8 cellular contexts compared by ENCODE assay signal in genomic region chr6:41733707-41734665, GRCh38. TPM values are rescaled to one million over a fixed set of nuclear protein-coding genes. Genes with fewer than 3 reads are reported as not detected.
DNase-seq lines count a peak whose midpoint lies in the region; ATAC-seq and TF ChIP-seq lines count a peak whose summit lies in the region.

No MANE protein-coding gene starts in this region.

- H3K4me3 ChIP-seq in GM06990 (replicated peaks; ENCODE audit: low read depth, low read length): peak overlapping the region; percentile 78
- peak overlapping the region; percentile 58 to 76 for H3K4me3 ChIP-seq in HCT116 (replicated peaks in 1 of 2; ENCODE audit: low read depth in 1 of 2, low read length in 2 of 2)
- peak overlapping the region; percentile 55 for H3K4me3 ChIP-seq in astrocyte of the cerebellum (ENCODE audit: low read depth, low read length)
- peak overlapping the region; percentile 99 for H3K4me3 ChIP-seq in hepatocyte

- POLR2A ChIA-PET in HCT116 (lab: Charles Lee): interaction anchor here (0.6 to 0.8 kb wide), 2 partner anchors 8 to 125 kb away, joined by 3 read pairs; no protein-coding TSS in a partner anchor

- peak overlapping the region; percentile 92 for H3K27ac Mint-ChIP-seq in T-helper 17 cell

- peak overlapping the region; percentile 87 for H3K4me3 Mint-ChIP-seq in T-helper 17 cell

- TF ChIP-seq CTCF in GM06990 (IDR thresholded peaks at IDR 0.05; ENCODE audit: insufficient read depth, low read length, poor library complexity, severe bottlenecking) (no peak), HCT116 (IDR thresholded peaks at IDR 0.05 in 2 of 3, conservative IDR thresholded peaks at IDR 0.05 in 1 of 3; ENCODE audit: borderline replicate concordance in 1 of 3, insufficient read depth in 1 of 3, low read depth in 2 of 3, low read length in 2 of 3) (no peak), astrocyte of the cerebellum (IDR thresholded peaks at IDR 0.05; ENCODE audit: low read depth, low read length, missing control alignments) (no peak), hepatocyte (IDR thresholded peaks at IDR 0.05; ENCODE audit: poor library complexity) (no peak)

- H3K4me2 ChIP-seq in HCT116 (ENCODE audit: low read length): peak overlapping the region; percentile 98
- peak overlapping the region; percentile 95 for H3K4me2 ChIP-seq in hepatocyte

- in situ Hi-C loops in astrocyte of the cerebellum (cut with HindIII; ENCODE audit: low sequenced_read_pairs): no loop called here

- H2AFZ ChIP-seq in HCT116 (ENCODE audit: low read depth, low read length, poor library complexity, severe bottlenecking) (peak overlapping the region; percentile 85), hepatocyte (peak overlapping the region; percentile 86)

- H3K9me3 ChIP-seq in HCT116 (ENCODE audit: control insufficient read depth in 1 of 2, insufficient read depth in 1 of 2, low read depth in 1 of 2, low read length in 2 of 2): no peaks in the 10 kb centered on the region
- no peaks in the 10 kb centered on the region for H3K9me3 ChIP-seq in T-helper 17 cell (ENCODE audit: control insufficient read depth, low read length, poor library complexity, severe bottlenecking)
- H3K9me3 ChIP-seq in hepatocyte (ENCODE audit: low read depth): no peaks in the 10 kb centered on the region

- H3K9me2 ChIP-seq in HCT116 (ENCODE audit: insufficient read depth): no peaks in the 10 kb centered on the region
- no peaks in the 10 kb centered on the region for H3K9me2 ChIP-seq in hepatocyte (replicated peaks; ENCODE audit: insufficient read depth)

- H3K4me1 Mint-ChIP-seq in T-helper 17 cell: peaks cover 27% of the 10 kb centered on the region

- peaks cover 13 to 26% of the 10 kb centered on the region in 2 experiments for H3K4me1 ChIP-seq in HCT116 (ENCODE audit: control insufficient read depth in 1 of 2, insufficient read depth in 2 of 2, low read length in 2 of 2)
- peaks cover 21% of the 10 kb centered on the region for H3K4me1 ChIP-seq in hepatocyte (ENCODE audit: insufficient read depth)

- no peaks in the 10 kb centered on the region for H3K36me3 Mint-ChIP-seq in T-helper 17 cell (ENCODE audit: low read depth)

- no peaks in the 10 kb centered on the region for H3K36me3 ChIP-seq in GM06990 (ENCODE audit: control insufficient read depth, insufficient read depth, low read length)
- H3K36me3 ChIP-seq in HCT116 (ENCODE audit: control insufficient read depth in 1 of 2, insufficient read depth in 2 of 2, low read length in 2 of 2): no peaks in the 10 kb centered on the region
- no peaks in the 10 kb centered on the region for H3K36me3 ChIP-seq in hepatocyte (replicated peaks; ENCODE audit: insufficient read depth, low read depth)

- RAD21 ChIA-PET in HCT116 (lab: Charles Lee; ENCODE audit: low non-redundant PET in 1 of 2, low total read pairs in 2 of 2, uncharacterized antibody in 2 of 2, unreplicated experiment in 2 of 2): interaction anchor here (0.6 to 1.4 kb wide), 3 partner anchors 20 to 1287 kb away, joined by 3 to 4 read pairs (median 3); partner anchors contain the start of gene RRP36 (in 1 of the 2)

- H3K79me2 ChIP-seq in HCT116 (ENCODE audit: insufficient read depth, low read length) (no peaks in the 10 kb centered on the region), hepatocyte (peaks cover 36% of the 10 kb centered on the region)

- no TSS peak for BruUV-seq in HCT116 (replicated peaks; lab: Mats Ljungman, UMichigan)

- intact Hi-C loops in HCT116 (cut with micrococcal nuclease): loop anchor here (2.0 kb wide), 1 partner anchor 45 kb away; the partner anchor contains the start of gene FRS3

- no peak for TF ChIP-seq POLR2A in HCT116 (IDR thresholded peaks at IDR 0.05; ENCODE audit: borderline replicate concordance, extremely low read depth, insufficient read depth, insufficient read length)

- peak overlapping the region; percentile 44 for H3K9ac ChIP-seq in HCT116 (ENCODE audit: low read length)

- no peak for TF ChIP-seq RAD21 in HCT116 (IDR thresholded peaks at IDR 0.05; ENCODE audit: low read depth)

- H3K27ac ChIP-seq in HCT116 (ENCODE audit: low read depth, low read length) (peak overlapping the region; percentile 75), hepatocyte (peak overlapping the region; percentile 97)

- CTCF ChIA-PET in HCT116 (lab: Charles Lee): interaction anchor here (0.8 to 2.7 kb wide), 10 partner anchors 14 to 496 kb away, joined by 3 to 19 read pairs (median 4); partner anchors contain the start of gene TOMM6

- no peaks in the 10 kb centered on the region for H3K27me3 Mint-ChIP-seq in T-helper 17 cell

- H4K20me1 ChIP-seq in HCT116 (ENCODE audit: insufficient read depth) (no peaks in the 10 kb centered on the region), hepatocyte (ENCODE audit: insufficient read depth, poor library complexity, severe bottlenecking) (no peaks in the 10 kb centered on the region)

- DNase-seq in GM06990 (ENCODE audit: extremely low read depth, insufficient read length) (peak; percentile 94), HCT116 (ENCODE audit: low read depth, low spot score) (peak; percentile 36), NAMALWA (ENCODE audit: low spot score) (peak; percentile 93), T-helper 17 cell (peak; percentile 60 to 73 (median 70)), astrocyte of the cerebellum (ENCODE audit: low read depth) (no peak), hepatocyte (ENCODE audit: low spot score) (peak; percentile 93), renal cortical epithelial cell (ENCODE audit: low read depth) (peak; percentile 42), OCI-M2 (lab: John Stamatoyannopoulos, UW; ENCODE audit: unreplicated experiment) (no peak)

- H3K27me3 ChIP-seq in GM06990 (replicated peaks; ENCODE audit: control insufficient read depth, insufficient read depth, low read length): no peaks in the 10 kb centered on the region
- no peaks in the 10 kb centered on the region for H3K27me3 ChIP-seq in HCT116 (ENCODE audit: insufficient read depth, low read length)
- no peaks in the 10 kb centered on the region for H3K27me3 ChIP-seq in hepatocyte

- WGBS in hepatocyte (ENCODE audit: low lambda C conversion rate, missing lambda C conversion rate): 2% methylated on average over 18 of the region's 73 CpGs

- peak; percentile 74 for ATAC-seq in HCT116
- ATAC-seq in T-helper 17 cell: peak; percentile 68

TF ChIP-seq in HCT116, 20 proteins besides CTCF, POLR2A, EP300 and RAD21:
- TF ChIP-seq FOSL1 (IDR thresholded peaks at IDR 0.05; ENCODE audit: low read depth): no peak
- TF ChIP-seq POLR2AphosphoS5 (IDR thresholded peaks at IDR 0.05; ENCODE audit: low read depth, low read length): peak; percentile 36; the same call in 1 of the 2 replicates
- 0 out of 2 replicates have a peak, but pooled peaks have one; percentile 2 for TF ChIP-seq SP1 (IDR thresholded peaks at IDR 0.05; ENCODE audit: low read depth)
- TF ChIP-seq ZBTB33 (IDR thresholded peaks at IDR 0.05; ENCODE audit: extremely low read depth, insufficient replicate concordance, low read length): no peak
- TF ChIP-seq TCF7L2 (IDR thresholded peaks at IDR 0.05; ENCODE audit: borderline replicate concordance, extremely low read depth, insufficient read depth, insufficient read length): peak; percentile 30
- no peak for TF ChIP-seq YY1 (IDR thresholded peaks at IDR 0.05; ENCODE audit: extremely low read depth, insufficient replicate concordance, low read depth, low read length)

RNA-seq across cellular contexts. Expression of gene TFEB, which starts 1.4 kb away (rescaled TPM):
- 4.8 TPM for total RNA-seq in HCT116 (2021; ENCODE audit: unreplicated experiment)
- polyA plus RNA-seq in HCT116 (2012): 4.1 and 5.5 TPM in 2 replicates
- total RNA-seq in T-helper 17 cell: 10 to 100 TPM; 17.6 to 18.9 TPM
- total RNA-seq in hepatocyte: 10.1 and 14.2 TPM in 2 replicates
- 23.7 and 32.7 TPM in 2 replicates for polyA plus RNA-seq in hepatocyte
- total RNA-seq in renal cortical epithelial cell: 5.2 and 14.7 TPM in 2 replicates

RNA-seq across cellular contexts. Expression of gene PGC, which starts 13.2 kb away (rescaled TPM):
- total RNA-seq in HCT116 (2021; ENCODE audit: unreplicated experiment) (1.2 TPM), T-helper 17 cell (not detected), hepatocyte (114 and 128 TPM in 2 replicates), renal cortical epithelial cell (not detected in 2 replicates)
- 0.06 TPM in 1 of 2 replicates, not detected in the other for polyA plus RNA-seq in HCT116 (2012)
- 67.4 and 109 TPM in 2 replicates for polyA plus RNA-seq in hepatocyte

RNA-seq across cellular contexts. Expression of gene FRS3, which starts 45.7 kb away (rescaled TPM):
- total RNA-seq in HCT116 (2021; ENCODE audit: unreplicated experiment) (5.9 TPM), T-helper 17 cell (1 to 10 TPM; 5.2 to 6.9 TPM), hepatocyte (0.84 and 1.4 TPM in 2 replicates), renal cortical epithelial cell (0.35 and 2.0 TPM in 2 replicates)
- 6.3 TPM in 2 replicates for polyA plus RNA-seq in HCT116 (2012)
- 4.0 and 8.4 TPM in 2 replicates for polyA plus RNA-seq in hepatocyte

RNA-seq across cellular contexts. Expression of gene PRICKLE4, which starts 46.6 kb away (rescaled TPM):
- 2.9 TPM for total RNA-seq in HCT116 (2021; ENCODE audit: unreplicated experiment)
- polyA plus RNA-seq in HCT116 (2012): 0.73 and 0.99 TPM in 2 replicates
- total RNA-seq in T-helper 17 cell: not detected
- 1.2 and 4.0 TPM in 2 replicates for total RNA-seq in hepatocyte
- polyA plus RNA-seq in hepatocyte: 0.80 and 1.3 TPM in 2 replicates
- total RNA-seq in renal cortical epithelial cell: 0.52 and 1.7 TPM in 2 replicates

RNA-seq across cellular contexts. Expression of gene TOMM6, which starts 53.5 kb away (rescaled TPM):
- total RNA-seq in HCT116 (2021; ENCODE audit: unreplicated experiment): 292 TPM
- 171 and 250 TPM in 2 replicates for polyA plus RNA-seq in HCT116 (2012)
- 100 to 1,000 TPM in 1 of 2 donors, 10 to 100 TPM in 1; 99.1 to 111 TPM for total RNA-seq in T-helper 17 cell
- total RNA-seq in hepatocyte: 127 and 197 TPM in 2 replicates
- 211 and 240 TPM in 2 replicates for polyA plus RNA-seq in hepatocyte
- total RNA-seq in renal cortical epithelial cell: 60.7 and 96.6 TPM in 2 replicates

Comparison
In these comparisons a context has a peak if more than half of its experiments do, and no peak if none do; other contexts are left out.
1. DNase-seq: peak in GM06990 (single experiment), HCT116 (single experiment), NAMALWA (single experiment), T-helper 17 cell (3 of 3), hepatocyte (single experiment) and renal cortical epithelial cell (single experiment); none in astrocyte of the cerebellum (single experiment) and OCI-M2 (single experiment).
2. RNA of gene PGC, which starts 13.2 kb away (total RNA-seq): 114 to 128 TPM in hepatocyte; 1.2 TPM in HCT116 (single experiment), not detected in T-helper 17 cell and not detected in renal cortical epithelial cell; every median in the first group is over 10 times any median in the second.
3. Peak in every context shown above with its lines, with median percentiles within 50 percentile points of each other: H3K4me3 ChIP-seq.